In genomic region chr21:46190491-46191131, GRCh38 we compare ENCODE assay signal across 1 cellular context.
TF ChIP-seq lines count a peak whose summit lies in the region.

No MANE protein-coding gene starts in this region.

TF ChIP-seq in H1, 55 proteins besides CTCF, POLR2A, EP300 and RAD21:
- TF ChIP-seq KDM5A (IDR thresholded peaks at IDR 0.05; ENCODE audit: low read length) (no peak), GTF2F1 (IDR thresholded peaks at IDR 0.05; ENCODE audit: borderline replicate concordance, low read depth, low read length) (no peak), ASH2L (IDR thresholded peaks at IDR 0.05; ENCODE audit: low read length) (no peak), HDAC2 (IDR thresholded peaks at IDR 0.05; ENCODE audit: borderline replicate concordance in 1 of 2, low read depth in 2 of 2, low read length in 2 of 2) (no peak), E2F6 (IDR thresholded peaks at IDR 0.05) (no peak), POU5F1 (IDR thresholded peaks at IDR 0.05; ENCODE audit: low read depth, low read length) (no peak), CBX8 (IDR thresholded peaks at IDR 0.05; ENCODE audit: borderline replicate concordance, low read depth, low read length) (no peak), CHD2 (IDR thresholded peaks at IDR 0.05; ENCODE audit: low read length) (no peak)
TF ChIP-seq in H1: peak in this region for 0.
